16 cellular contexts compared by ENCODE assay signal in the genomic region with DNA sequence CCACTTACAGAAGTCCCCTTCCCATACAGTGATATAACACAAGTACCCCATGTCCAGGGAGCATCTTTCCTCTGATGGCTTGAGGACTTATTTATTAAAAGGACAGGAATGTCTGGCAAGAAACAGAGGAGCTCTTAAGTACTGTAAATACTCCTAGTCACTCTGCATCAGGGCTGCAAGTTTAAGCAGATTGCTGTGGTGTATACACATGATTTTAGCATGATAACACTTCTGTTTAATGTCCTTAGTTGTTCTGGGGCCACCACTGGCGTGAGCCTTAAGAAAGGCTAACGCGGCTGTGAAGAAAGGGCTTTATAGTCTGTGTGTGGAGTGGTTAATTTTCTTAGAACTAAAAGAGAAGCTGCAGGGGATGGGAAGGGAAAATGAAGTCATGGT.
DNase-seq lines count a peak whose midpoint lies in the region; ATAC-seq and TF ChIP-seq lines count a peak whose summit lies in the region.
"Had no signal": no experiment of that assay in that cellular context is flagged by ENCODE, and none has a peak within 500 bp of the region (broad histone marks: within the 10 kb centered on the region; RNA-seq: fewer than 3 reads in every experiment).

No MANE protein-coding gene starts in this region.

- H4K20me1 ChIP-seq in neural progenitor cell (ENCODE audit: low read depth), result peaks cover 10% of the 10 kb centered on the region

- DNase-seq in AG08395 (ENCODE audit: low spot score), result peak; percentile 40
- DNase-seq in HFFc6, result no peak
- DNase-seq in chondrocyte (ENCODE audit: low spot score), result no peak
- no peak for DNase-seq in neural progenitor cell (ENCODE audit: low spot score)
- no peak for DNase-seq in activated CD8-positive, alpha-beta memory T cell treated with anti-CD3 and anti-CD28 coated beads, Interleukin-2, amount 10 ng/mL, durations not matched to agents 7 days and 5 days
- no peak for DNase-seq in hepatic stellate cell (ENCODE audit: low spot score)
- no peak for DNase-seq in medulla oblongata (ENCODE audit: extremely low spot score)
- DNase-seq in H4 (ENCODE audit: low spot score), result no peak
- DNase-seq: activated CD4-positive, alpha-beta T cell treated with anti-CD3 and anti-CD28 coated beads for 36 hours; activated T-cell treated with anti-CD3 and anti-CD28 coated beads, Interleukin-2, amount 50 U/mL, for 4 hours; erythroblast; heart right ventricle; naive thymus-derived CD8-positive, alpha-beta T cell; NCI-H526 treated with DMSO at 0.1 percent for 48 hours; Peyer's patch; stimulated activated CD4-positive, alpha-beta T cell treated with anti-CD3 and anti-CD28 coated beads, Interleukin-4, amount 100 ng/mL, for 1 hour had no signal

- H3K27ac ChIP-seq in neural progenitor cell, result no peak overlapping the region
- H3K27ac ChIP-seq: Peyer's patch had no signal

- no peak for ATAC-seq in activated CD8-positive, alpha-beta memory T cell treated with anti-CD3 and anti-CD28 coated beads, Interleukin-2, amount 10 ng/mL, durations not matched to agents 7 days and 5 days
- ATAC-seq: activated CD4-positive, alpha-beta T cell treated with anti-CD3 and anti-CD28 coated beads for 36 hours; activated T-cell treated with anti-CD3 and anti-CD28 coated beads, Interleukin-2, amount 50 U/mL, for 4 hours; naive thymus-derived CD8-positive, alpha-beta T cell had no signal

- H3K4me1 ChIP-seq in neural progenitor cell, result peaks cover 30% of the 10 kb centered on the region

- H3K36me3 Mint-ChIP-seq in HFFc6 (ENCODE audit: low read depth) (peaks cover 25% of the 10 kb centered on the region; the same call in 1 of the 2 replicates), chondrocyte (ENCODE audit: low read depth) (peaks cover 1% of the 10 kb centered on the region), neural progenitor cell (peaks cover 2% of the 10 kb centered on the region)
- peaks cover 10% of the 10 kb centered on the region for H3K36me3 Mint-ChIP-seq in activated CD8-positive, alpha-beta memory T cell treated with anti-CD3 and anti-CD28 coated beads, Interleukin-2, amount 10 ng/mL, durations not matched to agents 7 days and 5 days

- CTCF ChIA-PET in activated CD8-positive, alpha-beta memory T cell treated with anti-CD3 and anti-CD28 coated beads, Interleukin-2, amount 10 ng/mL, durations not matched to agents 7 days and 5 days (lab: Charles Lee), result interaction anchor here (4.0 kb wide), 1 partner anchor 80 kb away, joined by 16 read pairs; no protein-coding TSS in a partner anchor

- no peaks in the 10 kb centered on the region for H3K27me3 ChIP-seq in neural progenitor cell
- H3K27me3 ChIP-seq: heart right ventricle, Peyer's patch had no signal

- H3K27ac Mint-ChIP-seq in HFFc6, result peak overlapping the region; percentile 67
- peak overlapping the region; percentile 86 for H3K27ac Mint-ChIP-seq in chondrocyte (ENCODE audit: unreplicated experiment)
- no peak overlapping the region for H3K27ac Mint-ChIP-seq in neural progenitor cell
- H3K27ac Mint-ChIP-seq in activated CD8-positive, alpha-beta memory T cell treated with anti-CD3 and anti-CD28 coated beads, Interleukin-2, amount 10 ng/mL, durations not matched to agents 7 days and 5 days, result no peak overlapping the region
- H3K27ac Mint-ChIP-seq: activated CD4-positive, alpha-beta T cell treated with anti-CD3 and anti-CD28 coated beads for 36 hours had no signal

- no peak overlapping the region for H3K9ac ChIP-seq in neural progenitor cell

- H3F3A ChIP-seq in neural progenitor cell (ENCODE audit: low read depth), result peaks cover 9% of the 10 kb centered on the region

- no peak overlapping the region for H3K4me3 ChIP-seq in neural progenitor cell
- H3K4me3 ChIP-seq: heart right ventricle, Peyer's patch had no signal

- H2AFZ ChIP-seq in neural progenitor cell (replicated peaks), result no peak overlapping the region

- H3K9me3 ChIP-seq in neural progenitor cell (ENCODE audit: low read depth), result no peaks in the 10 kb centered on the region
- H3K9me3 ChIP-seq: heart right ventricle, Peyer's patch had no signal

- TF ChIP-seq CTCF in HFFc6 (IDR thresholded peaks at IDR 0.05), result no peak
- no peak for TF ChIP-seq CTCF in chondrocyte (IDR thresholded peaks at IDR 0.05)
- TF ChIP-seq CTCF in neural progenitor cell (IDR thresholded peaks at IDR 0.05), result no peak

- no peaks in the 10 kb centered on the region for H3K9me3 Mint-ChIP-seq in HFFc6
- no peaks in the 10 kb centered on the region for H3K9me3 Mint-ChIP-seq in chondrocyte (ENCODE audit: low read depth)
- peaks cover 2% of the 10 kb centered on the region for H3K9me3 Mint-ChIP-seq in neural progenitor cell
- no peaks in the 10 kb centered on the region for H3K9me3 Mint-ChIP-seq in activated CD8-positive, alpha-beta memory T cell treated with anti-CD3 and anti-CD28 coated beads, Interleukin-2, amount 10 ng/mL, durations not matched to agents 7 days and 5 days (ENCODE audit: low read depth)
- H3K9me3 Mint-ChIP-seq: activated T-cell treated with anti-CD3 and anti-CD28 coated beads, Interleukin-2, amount 50 U/mL, for 4 hours; naive thymus-derived CD8-positive, alpha-beta T cell had no signal

- H3K4me3 Mint-ChIP-seq in HFFc6 (peak overlapping the region; percentile 65), chondrocyte (ENCODE audit: unreplicated experiment) (no peak overlapping the region), neural progenitor cell (no peak overlapping the region)
- no peak overlapping the region for H3K4me3 Mint-ChIP-seq in activated CD8-positive, alpha-beta memory T cell treated with anti-CD3 and anti-CD28 coated beads, Interleukin-2, amount 10 ng/mL, durations not matched to agents 7 days and 5 days
- H3K4me3 Mint-ChIP-seq: activated CD4-positive, alpha-beta T cell treated with anti-CD3 and anti-CD28 coated beads for 36 hours; activated T-cell treated with anti-CD3 and anti-CD28 coated beads, Interleukin-2, amount 50 U/mL, for 4 hours; naive thymus-derived CD8-positive, alpha-beta T cell had no signal

- H3K4me2 ChIP-seq in neural progenitor cell, result peak overlapping the region; percentile 2

- H3K4me1 Mint-ChIP-seq in HFFc6 (ENCODE audit: low read depth) (peaks cover 62% of the 10 kb centered on the region), chondrocyte (ENCODE audit: low read depth) (peaks cover 51% of the 10 kb centered on the region), neural progenitor cell (peaks cover 35% of the 10 kb centered on the region)
- peaks cover 26% of the 10 kb centered on the region for H3K4me1 Mint-ChIP-seq in activated CD8-positive, alpha-beta memory T cell treated with anti-CD3 and anti-CD28 coated beads, Interleukin-2, amount 10 ng/mL, durations not matched to agents 7 days and 5 days

- peaks cover 30% of the 10 kb centered on the region for H3K79me2 ChIP-seq in neural progenitor cell (ENCODE audit: low read depth)

- H3K27me3 Mint-ChIP-seq in HFFc6 (ENCODE audit: insufficient read depth), result peaks cover 2% of the 10 kb centered on the region; the same call in 1 of the 2 replicates
- H3K27me3 Mint-ChIP-seq in chondrocyte (ENCODE audit: low read depth), result no peaks in the 10 kb centered on the region
- H3K27me3 Mint-ChIP-seq in neural progenitor cell (ENCODE audit: insufficient read depth, low read depth), result peaks cover 2% of the 10 kb centered on the region
- H3K27me3 Mint-ChIP-seq in activated CD8-positive, alpha-beta memory T cell treated with anti-CD3 and anti-CD28 coated beads, Interleukin-2, amount 10 ng/mL, durations not matched to agents 7 days and 5 days, result no peaks in the 10 kb centered on the region
- H3K27me3 Mint-ChIP-seq: activated CD4-positive, alpha-beta T cell treated with anti-CD3 and anti-CD28 coated beads for 36 hours; naive thymus-derived CD8-positive, alpha-beta T cell had no signal

- H3K36me3 ChIP-seq in neural progenitor cell, result no peaks in the 10 kb centered on the region

Comparison
In these comparisons a context has a peak if more than half of its experiments do, and no peak if none do; other contexts are left out.
1. H3K27ac Mint-ChIP-seq: peak in HFFc6 (single experiment) and chondrocyte (single experiment); none in neural progenitor cell (single experiment) and activated CD8-positive, alpha-beta memory T cell treated with anti-CD3 and anti-CD28 coated beads, Interleukin-2, amount 10 ng/mL, durations not matched to agents 7 days and 5 days (single experiment).